ENCODE assay signal across 23 cellular contexts in the genomic region with DNA sequence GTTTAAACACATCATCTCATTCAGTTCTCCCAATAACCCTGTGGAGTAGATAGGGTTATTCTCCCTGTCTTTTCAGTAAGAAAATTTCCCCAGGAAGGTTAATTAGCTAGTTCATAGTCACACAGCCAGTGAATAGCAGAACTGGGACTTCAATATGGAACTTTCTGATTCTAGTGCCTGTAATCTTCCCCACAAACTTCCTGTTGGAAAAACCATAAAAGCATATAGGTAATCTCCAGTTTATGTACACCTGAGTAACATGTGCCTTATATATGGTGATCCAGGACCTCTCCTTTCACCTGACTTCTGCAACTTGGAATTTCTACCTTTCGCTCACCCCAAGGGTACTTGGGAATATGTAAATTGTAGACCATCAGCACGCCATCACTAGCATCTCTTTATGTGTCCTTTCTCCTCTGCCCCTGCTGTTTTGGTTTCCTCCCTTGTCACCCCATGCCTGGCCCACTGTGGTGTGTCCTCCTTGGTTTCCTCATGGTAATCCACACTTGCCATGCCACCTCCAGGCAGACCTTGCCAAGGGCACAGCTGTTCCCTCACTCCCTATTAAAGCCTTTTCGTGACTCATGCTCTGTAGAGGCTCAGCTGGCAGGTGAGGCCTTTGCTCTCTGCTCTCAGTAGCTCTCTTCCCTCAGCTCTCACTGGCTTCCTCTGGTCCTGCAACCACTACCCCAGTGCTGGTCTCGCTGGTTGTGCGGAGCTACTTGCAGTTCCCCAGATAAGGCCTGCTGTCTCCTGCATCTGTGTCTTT. TPM values are rescaled to one million over a fixed set of nuclear protein-coding genes. Genes with fewer than 3 reads are reported as not detected.
DNase-seq lines count a peak whose midpoint lies in the region; ATAC-seq and TF ChIP-seq lines count a peak whose summit lies in the region.
"Had no signal": no experiment of that assay in that cellular context is flagged by ENCODE, and none has a peak within 500 bp of the region (broad histone marks: within the 10 kb centered on the region; RNA-seq: fewer than 3 reads in every experiment).

No MANE protein-coding gene starts in this region.

- no peak overlapping the region for H2AFZ ChIP-seq in PC-3 (ENCODE audit: low read length)
- H2AFZ ChIP-seq: GM23338 had no signal

- H3K4me2 ChIP-seq in PC-3 (ENCODE audit: low read length) = no peak overlapping the region
- H3K4me2 ChIP-seq: GM23338, KMS-11 had no signal

- H3K4me3 ChIP-seq in PC-3 (ENCODE audit: low read length) (no peak overlapping the region), endodermal cell (ENCODE audit: low read length) (no peak overlapping the region), WERI-Rb-1 (ENCODE audit: low read depth, low read length) (no peak overlapping the region)
- H3K4me3 ChIP-seq: GM12878, GM23338 had no signal

- H3K9ac ChIP-seq in PC-3 (ENCODE audit: low read length) = no peak overlapping the region
- no peak overlapping the region for H3K9ac ChIP-seq in endodermal cell (ENCODE audit: extremely low read depth, low read length, poor library complexity, severe bottlenecking)
- H3K9ac ChIP-seq: KMS-11 had no signal

- no peak for TF ChIP-seq CTCF in PC-3 (conservative IDR thresholded peaks at IDR 0.05; ENCODE audit: low read depth, low read length)
- TF ChIP-seq CTCF in endodermal cell (conservative IDR thresholded peaks at IDR 0.05) = no peak
- no peak for TF ChIP-seq CTCF in WERI-Rb-1 (IDR thresholded peaks at IDR 0.05; ENCODE audit: low read depth, low read length)

- H3K36me3 ChIP-seq in PC-3 (ENCODE audit: low read depth, low read length) = peaks cover 2% of the 10 kb centered on the region; the same call in 1 of the 2 replicates
- H3K36me3 ChIP-seq in endodermal cell (ENCODE audit: control insufficient read depth, insufficient read depth, low read length) = no peaks in the 10 kb centered on the region
- peaks cover 3% of the 10 kb centered on the region; the same call in 1 of the 2 replicates for H3K36me3 ChIP-seq in WERI-Rb-1

- POLR2A ChIA-PET in PC-3 (lab: Charles Lee; ENCODE audit: unreplicated experiment) = no interaction called here

- BruUV-seq in PC-3 (replicated peaks; lab: Mats Ljungman, UMichigan) = no TSS peak

- WGBS in endodermal cell (ENCODE audit: insufficient coverage in 1 of 2, insufficient read length in 1 of 2), 2 experiments = 86 to 94% methylated on average over 5 of the region's 5 CpGs

- H3K27me3 Mint-ChIP-seq in endodermal cell (ENCODE audit: insufficient read depth) = no peaks in the 10 kb centered on the region

- H4K20me1 ChIP-seq in PC-3 (ENCODE audit: low read length) = no peaks in the 10 kb centered on the region

- no peak overlapping the region for H3K27ac Mint-ChIP-seq in endodermal cell
- H3K27ac Mint-ChIP-seq: GM23338, T-cell had no signal

- H3F3A ChIP-seq in PC-3 (ENCODE audit: low read length, unreplicated experiment) = no peaks in the 10 kb centered on the region

- no peaks in the 10 kb centered on the region for H3K9me2 ChIP-seq in PC-3 (replicated peaks; ENCODE audit: low read length)

- no peaks in the 10 kb centered on the region for H3K79me2 ChIP-seq in PC-3 (ENCODE audit: low read length)

- H3K9me3 Mint-ChIP-seq in endodermal cell = no peaks in the 10 kb centered on the region
- H3K9me3 Mint-ChIP-seq: GM23338, T-cell had no signal

- no peaks in the 10 kb centered on the region for H3K9me3 ChIP-seq in PC-3 (ENCODE audit: low read length)
- no peaks in the 10 kb centered on the region for H3K9me3 ChIP-seq in endodermal cell (ENCODE audit: control insufficient read depth, low read length)
- no peaks in the 10 kb centered on the region for H3K9me3 ChIP-seq in WERI-Rb-1 (ENCODE audit: severe bottlenecking)

- H3K27me3 ChIP-seq in PC-3 (ENCODE audit: low read length) = no peaks in the 10 kb centered on the region
- no peaks in the 10 kb centered on the region for H3K27me3 ChIP-seq in endodermal cell (ENCODE audit: control insufficient read depth, insufficient read depth, low read length, poor library complexity, severe bottlenecking)
- no peaks in the 10 kb centered on the region for H3K27me3 ChIP-seq in WERI-Rb-1 (ENCODE audit: insufficient read depth, low read depth, severe bottlenecking)

- H3K4me1 ChIP-seq in PC-3 (ENCODE audit: insufficient read depth, low read length) (no peaks in the 10 kb centered on the region; the same call in 1 of the 2 replicates), endodermal cell (ENCODE audit: control insufficient read depth, insufficient read depth, low read length) (no peaks in the 10 kb centered on the region)

- intact Hi-C loops in PC-3 (cut with micrococcal nuclease) = loop anchor here (1.0 kb wide), 1 partner anchor 34 kb away; no protein-coding TSS in a partner anchor

- no peak overlapping the region for H3K4me3 Mint-ChIP-seq in endodermal cell
- H3K4me3 Mint-ChIP-seq: GM23338, T-cell had no signal

- DNase-seq in DMS53 (lab: John Stamatoyannopoulos, UW) = peak; percentile 66
- peak; percentile 19 for DNase-seq in PC-3
- DNase-seq in endodermal cell = peak; percentile 56
- peak; percentile 86 for DNase-seq in myocyte (ENCODE audit: low read depth)
- no peak for DNase-seq in WERI-Rb-1
- no peak for DNase-seq in EL
- DNase-seq: AML-193, DND-41, GDM1, HCEC 1CT, NCI-H1417 treated with DMSO at 0.1 percent for 48 hours, NCI-H1930, NCI-H526 treated with DMSO at 0.1 percent for 48 hours, Right ventricle myocardium superior, T-cell had no signal

- ATAC-seq in PC-3 (peak; percentile 37; the same call in 1 of the 2 replicates), HG02623 (IDR thresholded peaks at IDR 0.05; ENCODE audit: unreplicated experiment) (no peak), HG02588 (IDR thresholded peaks at IDR 0.05; ENCODE audit: unreplicated experiment) (no peak)
- ATAC-seq: GM12878, GM23338, SK-N-SH treated with all-trans-retinoic acid at 6 μM for 48 hours, T-cell had no signal

- CTCF ChIA-PET in PC-3 (lab: Charles Lee) = interaction anchor here (0.8 kb wide), 1 partner anchor 40 kb away, joined by 3 read pairs; no protein-coding TSS in a partner anchor

- H3K27ac ChIP-seq in PC-3 (ENCODE audit: low read length) (no peak overlapping the region), endodermal cell (ENCODE audit: low read depth, low read length) (no peak overlapping the region), WERI-Rb-1 (no peak overlapping the region)
- H3K27ac ChIP-seq: 22Rv1, C4-2B, KMS-11 had no signal

- peaks cover 22% of the 10 kb centered on the region for H3K4me1 Mint-ChIP-seq in endodermal cell
- H3K4me1 Mint-ChIP-seq: T-cell had no signal

- no peaks in the 10 kb centered on the region for H3K36me3 Mint-ChIP-seq in endodermal cell (ENCODE audit: low read depth)
- H3K36me3 Mint-ChIP-seq: T-cell had no signal

RNA-seq across cellular contexts. Expression of gene TBC1D30, which starts 16.7 kb away (rescaled TPM):
- total RNA-seq in PC-3 (2014; rRNA removed) (16.8 and 36.1 TPM in 2 replicates), endodermal cell (1 to 10 TPM; 1.7 to 1.9 TPM), myocyte (0.16 and 0.35 TPM in 2 replicates)
- 1.9 TPM for polyA plus RNA-seq in endodermal cell (2013, experiment 1 of 2)
- polyA plus RNA-seq in endodermal cell (2013, experiment 2 of 2) = 2.2 TPM
- polyA plus RNA-seq in myocyte (2012) = 0.55 TPM

Comparison
In these comparisons a context has a peak if more than half of its experiments do, and no peak if none do; other contexts are left out.
1. DNase-seq: peak in DMS53 (single experiment), PC-3 (single experiment), endodermal cell (single experiment) and myocyte (single experiment); none in WERI-Rb-1 (single experiment) and EL (single experiment).